ENCODE assay signal across 13 cellular contexts in genomic region chr4:71558248-71558647, GRCh38.
DNase-seq lines count a peak whose midpoint lies in the region; ATAC-seq and TF ChIP-seq lines count a peak whose summit lies in the region.
"Had no signal": no experiment of that assay in that cellular context is flagged by ENCODE, and none has a peak within 500 bp of the region (broad histone marks: within the 10 kb centered on the region; RNA-seq: fewer than 3 reads in every experiment).

No MANE protein-coding gene starts in this region.

- WGBS in sigmoid colon, 2 donors: 48 to 70% methylated on average over 1 of the region's 1 CpG

- no peaks in the 10 kb centered on the region for H3K27me3 ChIP-seq in sigmoid colon
- H3K27me3 ChIP-seq: SJCRH30 had no signal

- peak; percentile 20 for DNase-seq in OCI-M1 (lab: John Stamatoyannopoulos, UW)
- DNase-seq in sigmoid colon: no peak
- no peak for DNase-seq in substantia nigra (lab: John Stamatoyannopoulos, UW)
- DNase-seq in HT-29 (ENCODE audit: low spot score): no peak
- DNase-seq in COR-L47 (lab: John Stamatoyannopoulos, UW): no peak
- DNase-seq: CD4-positive, CD25-positive, alpha-beta regulatory T cell; NCI-H345; retina; SJCRH30 had no signal

- H3K4me1 ChIP-seq in sigmoid colon: no peaks in the 10 kb centered on the region
- H3K4me1 ChIP-seq: SJCRH30 had no signal

- TF ChIP-seq EP300 in sigmoid colon (IDR thresholded peaks at IDR 0.05): no peak

- TF ChIP-seq POLR2A in sigmoid colon (IDR thresholded peaks at IDR 0.05): no peak

- H3K27ac ChIP-seq in sigmoid colon (no peak overlapping the region), substantia nigra (ENCODE audit: low read depth, low read length, poor library complexity, severe bottlenecking) (no peak overlapping the region)
- H3K27ac ChIP-seq: SJCRH30 had no signal

- H3K4me3 ChIP-seq in sigmoid colon: no peak overlapping the region
- H3K4me3 ChIP-seq: SJCRH30 had no signal

- no peaks in the 10 kb centered on the region for H3K36me3 ChIP-seq in sigmoid colon
- H3K36me3 ChIP-seq: SJCRH30 had no signal

- intact Hi-C loops in sigmoid colon (cut with DNase I): no loop called here

- ATAC-seq in GM18868 (IDR thresholded peaks at IDR 0.05; ENCODE audit: unreplicated experiment): peak; percentile 89
- peak; percentile 86 for ATAC-seq in GM21447 (IDR thresholded peaks at IDR 0.05; ENCODE audit: unreplicated experiment)
- ATAC-seq in HG03039 (IDR thresholded peaks at IDR 0.05; ENCODE audit: unreplicated experiment): peak; percentile 76
- ATAC-seq: activated CD4-positive, CD25-positive, alpha-beta regulatory T cell treated with anti-CD3 and anti-CD28 coated beads, Interleukin-2, amount 50 U/mL, for 24 hours had no signal

- TF ChIP-seq CTCF in sigmoid colon (IDR thresholded peaks at IDR 0.05): no peak

- H3K9me3 ChIP-seq in sigmoid colon: no peaks in the 10 kb centered on the region
- H3K9me3 ChIP-seq: SJCRH30 had no signal
